23 cellular contexts compared by ENCODE assay signal in the genomic region with DNA sequence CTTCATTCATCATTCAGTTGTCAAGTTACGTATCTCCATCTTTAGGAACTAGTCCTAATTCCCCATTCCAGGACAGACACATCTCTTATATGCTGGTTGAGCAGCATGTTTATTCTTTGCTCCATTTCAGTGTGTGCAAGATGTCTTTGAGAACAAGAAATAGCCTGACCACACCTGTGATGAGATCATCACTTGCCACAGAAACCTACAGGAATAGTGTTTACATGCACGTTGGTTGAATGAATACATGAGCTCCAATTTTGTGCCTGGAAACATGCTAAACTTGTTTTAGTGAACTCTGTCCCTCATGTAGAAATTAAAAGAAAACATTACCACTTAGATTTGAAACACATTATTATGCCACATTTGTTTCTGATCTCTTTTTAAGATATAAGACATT.
"Had no signal": no experiment of that assay in that cellular context is flagged by ENCODE, and none has a peak within 500 bp of the region (broad histone marks: within the 10 kb centered on the region; RNA-seq: fewer than 3 reads in every experiment).

No MANE protein-coding gene starts in this region.

- DNase-seq: activated CD4-positive, alpha-beta T cell treated with anti-CD3 and anti-CD28 coated beads, Interleukin-2, amount 10 ng/mL, durations not matched to agents 7 days and 5 days; activated CD4-positive, CD25-positive, alpha-beta regulatory T cell treated with anti-CD3 and anti-CD28 coated beads, Interleukin-2, amount 50 U/mL, for 72 hours; activated CD8-positive, alpha-beta memory T cell treated with anti-CD3 and anti-CD28 coated beads, Interleukin-2, amount 10 ng/mL, durations not matched to agents 7 days and 5 days; activated CD8-positive, alpha-beta T cell treated with anti-CD3 and anti-CD28 coated beads for 36 hours; activated effector memory CD4-positive, alpha-beta T cell treated with anti-CD3 and anti-CD28 coated beads, Interleukin-2, amount 50 U/mL, for 16 hours; activated naive CD4-positive, alpha-beta T cell treated with anti-CD3 and anti-CD28 coated beads, Interleukin-2, amount 10 ng/mL, durations not matched to agents 7 days and 5 days; activated T-cell treated with anti-CD3 and anti-CD28 coated beads for 4 hours; dermis blood vessel endothelial cell; effector CD8-positive, alpha-beta T cell; esophagus squamous epithelium; head of caudate nucleus; hypothalamus; pancreas; psoas muscle; stimulated activated CD4-positive, alpha-beta T cell treated with anti-CD3 and anti-CD28 coated beads, Interleukin-4, amount 100 ng/mL, for 4 hours; stimulated activated naive CD8-positive, alpha-beta T cell treated with anti-CD3 and anti-CD28 coated beads, Interleukin-15, Interleukin-2, amounts not matched to agents 100 U/mL and 50 U/mL, for 24 hours; thyroid gland had no signal

- H3K27ac ChIP-seq: gastroesophageal sphincter, neutrophil, pancreas, psoas muscle, right atrium auricular region, thyroid gland, VCaP had no signal

- H3K4me3 ChIP-seq: esophagus squamous epithelium, gastroesophageal sphincter, pancreas, psoas muscle, right atrium auricular region, thyroid gland had no signal

- H3K4me1 ChIP-seq: gastroesophageal sphincter, pancreas, psoas muscle, right atrium auricular region, thyroid gland had no signal

- FAIRE-seq: pancreas, urothelium cell line had no signal

- ATAC-seq: activated CD8-positive, alpha-beta memory T cell treated with anti-CD3 and anti-CD28 coated beads, Interleukin-2, amount 10 ng/mL, durations not matched to agents 7 days and 5 days; activated CD8-positive, alpha-beta T cell treated with anti-CD3 and anti-CD28 coated beads for 36 hours; gastroesophageal sphincter; natural killer cell treated with Interleukin-12 subunit alpha and Interleukin-12 subunit beta and Interleukin-15 and Interleukin-18, amount 100 ng/mL, for 72 hours; pancreas; psoas muscle; stimulated activated naive CD8-positive, alpha-beta T cell treated with anti-CD3 and anti-CD28 coated beads, Interleukin-15, Interleukin-2, amounts not matched to agents 100 U/mL and 50 U/mL, for 24 hours had no signal

- H3K9me3 ChIP-seq: esophagus squamous epithelium, gastroesophageal sphincter, neutrophil, pancreas, psoas muscle, right atrium auricular region, thyroid gland had no signal

- H3K36me3 ChIP-seq: esophagus squamous epithelium, gastroesophageal sphincter, neutrophil, pancreas, right atrium auricular region, thyroid gland had no signal

- H3K27me3 ChIP-seq: esophagus squamous epithelium, gastroesophageal sphincter, neutrophil, pancreas, right atrium auricular region, thyroid gland had no signal
